Comparison of ENCODE assay signal across 16 cellular contexts in genomic region chrX:3743821-3744439, GRCh38. TPM values are rescaled to one million over a fixed set of nuclear protein-coding genes. Genes with fewer than 3 reads are reported as not detected.
DNase-seq lines count a peak whose midpoint lies in the region; ATAC-seq and TF ChIP-seq lines count a peak whose summit lies in the region.
"Had no signal": no experiment of that assay in that cellular context is flagged by ENCODE, and none has a peak within 500 bp of the region (broad histone marks: within the 10 kb centered on the region; RNA-seq: fewer than 3 reads in every experiment).

No MANE protein-coding gene starts in this region.

- no peak for TF ChIP-seq CTCF in GM12865 (IDR thresholded peaks at IDR 0.05; ENCODE audit: insufficient read depth, low read depth, low read length, missing control alignments)

- peak; percentile 1 for DNase-seq in GM12865 (ENCODE audit: low read depth)
- DNase-seq in activated CD4-positive, alpha-beta T cell treated with anti-CD3 and anti-CD28 coated beads for 4 hours, result peak; percentile 20 to 56
- peak in 1 of 2 donors; percentile 2 for DNase-seq in activated naive CD4-positive, alpha-beta T cell treated with anti-CD3 and anti-CD28 coated beads, Interleukin-2, amount 50 U/mL, for 72 hours (ENCODE audit: low spot score in 2 of 2)
- peak in 2 of 3 experiments; percentile 0 to 1 for DNase-seq in stimulated activated CD4-positive, alpha-beta T cell treated with anti-CD3 and anti-CD28 coated beads, TNF-alpha, amount 100 ng/mL, for 4 hours (ENCODE audit: low read depth in 3 of 3)
- DNase-seq in NCI-H2227 (lab: John Stamatoyannopoulos, UW; ENCODE audit: unreplicated experiment), result no peak
- DNase-seq: foreskin fibroblast, NCI-H526 treated with DMSO at 0.1 percent for 48 hours, retina, T1000, testis had no signal

- peaks cover 7% of the 10 kb centered on the region in 2 donors for H3K36me3 Mint-ChIP-seq in activated naive CD4-positive, alpha-beta T cell treated with anti-CD3 and anti-CD28 coated beads, Interleukin-2, amount 50 U/mL, for 72 hours

- peak; percentile 90 to 92 for ATAC-seq in activated naive CD4-positive, alpha-beta T cell treated with anti-CD3 and anti-CD28 coated beads, Interleukin-2, amount 50 U/mL, for 72 hours
- ATAC-seq in esophagus mucosa (no peak), HG02610 (IDR thresholded peaks at IDR 0.05; ENCODE audit: unreplicated experiment) (no peak), GM18861 (IDR thresholded peaks at IDR 0.05; ENCODE audit: unreplicated experiment) (no peak)
- ATAC-seq: GM12878 had no signal

- H3K9me3 Mint-ChIP-seq in activated naive CD4-positive, alpha-beta T cell treated with anti-CD3 and anti-CD28 coated beads, Interleukin-2, amount 50 U/mL, for 72 hours, result peaks cover 3 to 7% of the 10 kb centered on the region in 2 donors

- no peak overlapping the region for H3K4me3 ChIP-seq in GM12865 (ENCODE audit: low read depth, low read length)
- H3K4me3 ChIP-seq: BLaER1 treated with 17β-estradiol and CSF1 and Interleukin-3, amounts not matched to agents 10 nM and 100 nM; GM12878; lung; testis had no signal

- H3K27ac Mint-ChIP-seq in activated naive CD4-positive, alpha-beta T cell treated with anti-CD3 and anti-CD28 coated beads, Interleukin-2, amount 50 U/mL, for 72 hours, result peak overlapping the region in 1 of 2 donors; percentile 92

RNA-seq across cellular contexts. Expression of gene PRKX, which starts 30.5 kb away (rescaled TPM):
- 10 to 100 TPM; 49.0 to 74.4 TPM for total RNA-seq in activated naive CD4-positive, alpha-beta T cell treated with anti-CD3 and anti-CD28 coated beads, Interleukin-2, amount 50 U/mL, for 72 hours
- 46.0 TPM for total RNA-seq in esophagus mucosa

Comparison
In these comparisons a context has a peak if more than half of its experiments do, and no peak if none do; other contexts are left out.
1. ATAC-seq: peak in activated naive CD4-positive, alpha-beta T cell treated with anti-CD3 and anti-CD28 coated beads, Interleukin-2, amount 50 U/mL, for 72 hours (2 of 2); none in esophagus mucosa (single experiment), HG02610 (single experiment) and GM18861 (single experiment).